Comparison of ENCODE assay signal across 1 cellular context in the genomic region with DNA sequence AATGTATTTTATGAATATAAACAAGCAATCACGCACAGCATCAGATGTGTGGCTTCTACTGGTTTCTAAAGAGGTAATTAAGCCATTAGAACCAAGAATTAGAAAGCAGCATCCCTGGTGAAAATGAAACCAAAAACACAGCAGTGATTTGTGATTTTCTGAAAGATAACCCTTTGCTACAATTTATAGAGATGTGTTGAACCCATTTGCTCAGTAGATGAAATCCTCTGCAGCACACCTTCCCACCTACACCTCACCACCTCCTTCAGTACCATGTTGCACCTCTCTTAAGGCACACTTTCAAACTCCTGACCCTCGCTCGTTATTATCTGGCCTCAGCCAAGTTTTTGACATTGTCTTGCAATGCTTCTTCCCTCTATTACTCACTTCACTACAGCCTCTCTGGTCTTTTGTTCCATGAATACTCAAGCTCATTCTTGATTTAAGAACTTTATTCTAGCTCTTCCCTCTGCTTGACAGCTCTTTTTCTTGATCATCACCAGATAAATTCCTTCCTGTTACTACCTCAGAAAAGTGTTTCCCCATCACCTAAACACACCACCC.
TF ChIP-seq lines count a peak whose summit lies in the region.

No MANE protein-coding gene starts in this region.

TF ChIP-seq in HCT116, 20 proteins besides CTCF, POLR2A, EP300 and RAD21 (continued from another document):
- TF ChIP-seq, protein P1, sequence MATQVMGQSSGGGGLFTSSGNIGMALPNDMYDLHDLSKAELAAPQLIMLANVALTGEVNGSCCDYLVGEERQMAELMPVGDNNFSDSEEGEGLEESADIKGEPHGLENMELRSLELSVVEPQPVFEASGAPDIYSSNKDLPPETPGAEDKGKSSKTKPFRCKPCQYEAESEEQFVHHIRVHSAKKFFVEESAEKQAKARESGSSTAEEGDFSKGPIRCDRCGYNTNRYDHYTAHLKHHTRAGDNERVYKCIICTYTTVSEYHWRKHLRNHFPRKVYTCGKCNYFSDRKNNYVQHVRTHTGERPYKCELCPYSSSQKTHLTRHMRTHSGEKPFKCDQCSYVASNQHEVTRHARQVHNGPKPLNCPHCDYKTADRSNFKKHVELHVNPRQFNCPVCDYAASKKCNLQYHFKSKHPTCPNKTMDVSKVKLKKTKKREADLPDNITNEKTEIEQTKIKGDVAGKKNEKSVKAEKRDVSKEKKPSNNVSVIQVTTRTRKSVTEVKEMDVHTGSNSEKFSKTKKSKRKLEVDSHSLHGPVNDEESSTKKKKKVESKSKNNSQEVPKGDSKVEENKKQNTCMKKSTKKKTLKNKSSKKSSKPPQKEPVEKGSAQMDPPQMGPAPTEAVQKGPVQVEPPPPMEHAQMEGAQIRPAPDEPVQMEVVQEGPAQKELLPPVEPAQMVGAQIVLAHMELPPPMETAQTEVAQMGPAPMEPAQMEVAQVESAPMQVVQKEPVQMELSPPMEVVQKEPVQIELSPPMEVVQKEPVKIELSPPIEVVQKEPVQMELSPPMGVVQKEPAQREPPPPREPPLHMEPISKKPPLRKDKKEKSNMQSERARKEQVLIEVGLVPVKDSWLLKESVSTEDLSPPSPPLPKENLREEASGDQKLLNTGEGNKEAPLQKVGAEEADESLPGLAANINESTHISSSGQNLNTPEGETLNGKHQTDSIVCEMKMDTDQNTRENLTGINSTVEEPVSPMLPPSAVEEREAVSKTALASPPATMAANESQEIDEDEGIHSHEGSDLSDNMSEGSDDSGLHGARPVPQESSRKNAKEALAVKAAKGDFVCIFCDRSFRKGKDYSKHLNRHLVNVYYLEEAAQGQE (IDR thresholded peaks at IDR 0.05; ENCODE audit: low read depth) = no peak
- TF ChIP-seq EGR1 (IDR thresholded peaks at IDR 0.05; ENCODE audit: low read depth) (no peak), SIN3A (IDR thresholded peaks at IDR 0.05; ENCODE audit: low read depth) (no peak), CEBPB (IDR thresholded peaks at IDR 0.05; ENCODE audit: low read depth) (no peak)
- TF ChIP-seq, protein P2, sequence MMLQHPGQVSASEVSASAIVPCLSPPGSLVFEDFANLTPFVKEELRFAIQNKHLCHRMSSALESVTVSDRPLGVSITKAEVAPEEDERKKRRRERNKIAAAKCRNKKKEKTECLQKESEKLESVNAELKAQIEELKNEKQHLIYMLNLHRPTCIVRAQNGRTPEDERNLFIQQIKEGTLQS (IDR thresholded peaks at IDR 0.05) = no peak
TF ChIP-seq in HCT116: peak in this region for 0.
